In genomic region chr6:90401933-90402830, GRCh38 we compare ENCODE assay signal across 1 cellular context.
TF ChIP-seq lines count a peak whose summit lies in the region.

No MANE protein-coding gene starts in this region.

TF ChIP-seq in GM12878, 131 proteins besides CTCF, POLR2A, EP300 and RAD21 (continued from another document):
- no peak for TF ChIP-seq ZBTB11 (CRISPR knock-in tag; IDR thresholded peaks at IDR 0.05)
- no peak for TF ChIP-seq SRF (IDR thresholded peaks at IDR 0.05; ENCODE audit: low read depth in 2 of 2, low read length in 2 of 2)
